Comparison of ENCODE assay signal across 7 cellular contexts in the genomic region with DNA sequence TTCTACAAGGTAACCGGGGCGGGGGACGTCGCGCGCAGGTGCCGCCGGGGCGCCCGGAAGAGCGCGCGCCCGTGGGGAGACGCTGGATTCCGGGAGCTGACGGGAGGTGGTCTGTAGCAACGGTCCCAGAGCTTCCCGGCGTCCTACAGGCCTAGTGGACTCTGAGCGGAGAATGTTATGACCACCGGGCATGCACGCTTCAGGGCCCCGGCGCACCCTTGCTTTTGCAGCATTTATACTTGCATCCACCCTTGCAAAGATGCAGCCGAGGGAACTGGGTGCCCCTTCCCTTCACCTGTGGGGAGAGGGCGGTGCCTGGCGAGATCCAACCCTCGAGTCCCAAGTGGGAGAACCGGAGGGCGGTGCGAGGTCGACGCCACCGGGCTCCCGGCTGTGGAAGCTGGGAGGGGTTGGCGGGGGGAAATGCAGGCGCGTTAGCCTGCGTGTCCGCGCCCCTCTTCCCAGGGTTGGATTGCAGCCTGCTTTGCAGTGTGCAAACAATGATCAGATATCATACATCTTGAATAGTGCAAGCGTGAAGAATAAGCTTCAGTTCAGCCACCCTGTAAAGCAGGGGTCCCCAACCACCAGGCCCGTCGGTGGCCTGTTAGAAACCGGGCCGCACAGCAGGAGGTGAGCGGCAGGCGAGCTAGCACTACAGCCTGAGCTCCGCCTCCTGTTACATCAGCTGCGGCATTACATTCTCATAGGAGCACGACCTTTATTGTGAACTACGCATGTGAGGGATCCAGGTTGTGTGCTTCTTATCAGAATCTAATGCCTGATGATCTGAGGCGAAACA. TPM values are rescaled to one million over a fixed set of nuclear protein-coding genes. Genes with fewer than 3 reads are reported as not detected.
A peak's percentile ranks its signal among the peaks of the same experiment; 100 is the strongest.
DNase-seq lines count a peak whose midpoint lies in the region; ATAC-seq and TF ChIP-seq lines count a peak whose summit lies in the region.

No MANE protein-coding gene starts in this region.

- TF ChIP-seq CTCF in colonic mucosa (IDR thresholded peaks at IDR 0.05) (no peak), left lung (IDR thresholded peaks at IDR 0.05) (no peak)

- H3K4me1 ChIP-seq in colonic mucosa (peaks cover 8% of the 10 kb centered on the region), left lung (peaks cover 18 to 61% of the 10 kb centered on the region in 2 donors)

- H3K36me3 ChIP-seq in colonic mucosa (peaks cover 4% of the 10 kb centered on the region), left lung (peaks cover 0 to 9% of the 10 kb centered on the region in 2 donors)

- DNase-seq in NCI-H345 (lab: John Stamatoyannopoulos, UW) (peak; percentile 79), colonic mucosa (peak; percentile 75), left lung (peak; percentile 69 to 89)
- peak; percentile 41 to 53 for DNase-seq in activated CD4-positive, alpha-beta T cell treated with anti-CD3 and anti-CD28 coated beads for 24 hours (ENCODE audit: low read depth in 2 of 2)
- peak; percentile 69 for DNase-seq in stimulated activated CD4-positive, alpha-beta T cell treated with anti-CD3 and anti-CD28 coated beads, Interleukin-4, amount 100 ng/mL, for 1 hour

- intact Hi-C loops in colonic mucosa (cut with DNase I) (no loop called here), left lung (cut with DNase I) (no loop called here)

- no peaks in the 10 kb centered on the region for H3K27me3 ChIP-seq in colonic mucosa
- no peaks in the 10 kb centered on the region for H3K27me3 ChIP-seq in left lung

- H3K4me3 ChIP-seq in colonic mucosa (peak overlapping the region; percentile 88), left lung (peak overlapping the region; percentile 71 to 89)

- peak overlapping the region; percentile 84 to 96 for H3K9ac ChIP-seq in colonic mucosa (ENCODE audit: low read depth in 2 of 2, low read length in 2 of 2)

- no peaks in the 10 kb centered on the region for H3K9me3 ChIP-seq in colonic mucosa
- no peaks in the 10 kb centered on the region for H3K9me3 ChIP-seq in left lung

- peak; percentile 82 for TF ChIP-seq POLR2A in GM18505 (IDR thresholded peaks at IDR 0.05; ENCODE audit: borderline replicate concordance, extremely low read depth, insufficient read depth, insufficient read length)

- ATAC-seq in GM18505 (IDR thresholded peaks at IDR 0.05; ENCODE audit: unreplicated experiment) (peak; percentile 21), HG03103 (IDR thresholded peaks at IDR 0.05; ENCODE audit: low read depth, unreplicated experiment) (peak; percentile 21), left lung (peak; percentile 60)

- H3K27ac ChIP-seq in colonic mucosa = peak overlapping the region; percentile 88
- peak overlapping the region; percentile 83 to 96 for H3K27ac ChIP-seq in left lung

RNA-seq across cellular contexts. Expression of gene ERP29, which starts 0.6 kb away (rescaled TPM):
- total RNA-seq in colonic mucosa (100 to 1,000 TPM; 136 to 152 TPM), left lung (100 to 1,000 TPM; 134 to 152 TPM)

RNA-seq across cellular contexts. Expression of gene TMEM116, which starts 0.8 kb away (rescaled TPM):
- 1 to 10 TPM; 5.2 to 8.5 TPM for total RNA-seq in colonic mucosa
- total RNA-seq in left lung = 10 to 100 TPM; 19.8 to 24.6 TPM

Comparison
In these comparisons a context has a peak if more than half of its experiments do, and no peak if none do; other contexts are left out.
1. Peak in every context shown above with its lines: DNase-seq, ATAC-seq, H3K4me3 ChIP-seq and H3K27ac ChIP-seq.